ENCODE assay signal across 6 cellular contexts in genomic region chrX:47644557-47645091, GRCh38. TPM values are rescaled to one million over a fixed set of nuclear protein-coding genes. Genes with fewer than 3 reads are reported as not detected.
A peak's percentile ranks its signal among the peaks of the same experiment; 100 is the strongest.
DNase-seq lines count a peak whose midpoint lies in the region; ATAC-seq and TF ChIP-seq lines count a peak whose summit lies in the region.

No MANE protein-coding gene starts in this region.

- peaks cover 35% of the 10 kb centered on the region for H3K36me3 Mint-ChIP-seq in activated naive CD4-positive, alpha-beta T cell treated with anti-CD3 and anti-CD28 coated beads for 36 hours (ENCODE audit: low read depth)
- peaks cover 59% of the 10 kb centered on the region for H3K36me3 Mint-ChIP-seq in activated naive CD4-positive, alpha-beta T cell treated with anti-CD3 and anti-CD28 coated beads, Interleukin-2, amount 10 ng/mL, durations not matched to agents 7 days and 5 days

- peak overlapping the region in 13 of 59 donors; percentile 4 to 66 (median 39) for H3K27ac ChIP-seq in dorsolateral prefrontal cortex
- H3K27ac ChIP-seq in transverse colon = no peak overlapping the region

- peaks cover 0 to 7% (median 0%) of the 10 kb centered on the region in 4 donors for H3K36me3 ChIP-seq in transverse colon

- H3K27me3 Mint-ChIP-seq in activated naive CD4-positive, alpha-beta T cell treated with anti-CD3 and anti-CD28 coated beads for 36 hours (ENCODE audit: low read depth) = no peaks in the 10 kb centered on the region
- no peaks in the 10 kb centered on the region for H3K27me3 Mint-ChIP-seq in activated naive CD4-positive, alpha-beta T cell treated with anti-CD3 and anti-CD28 coated beads, Interleukin-2, amount 10 ng/mL, durations not matched to agents 7 days and 5 days

- H3K4me3 Mint-ChIP-seq in activated naive CD4-positive, alpha-beta T cell treated with anti-CD3 and anti-CD28 coated beads for 36 hours = no peak overlapping the region
- no peak overlapping the region for H3K4me3 Mint-ChIP-seq in activated naive CD4-positive, alpha-beta T cell treated with anti-CD3 and anti-CD28 coated beads, Interleukin-2, amount 10 ng/mL, durations not matched to agents 7 days and 5 days

- H3K27me3 ChIP-seq in dorsolateral prefrontal cortex (peaks cover 0 to 57% (median 8%) of the 10 kb centered on the region in 45 donors), transverse colon (no peaks in the 10 kb centered on the region)

- TF ChIP-seq CTCF in dorsolateral prefrontal cortex (IDR thresholded peaks at IDR 0.05 in 54 of 56, conservative IDR thresholded peaks at IDR 0.05 in 2 of 56; ENCODE audit: low read depth in 1 of 56, partially characterized antibody in 56 of 56) (peak in 52 of 56 donors; percentile 17 to 58 (median 39)), transverse colon (IDR thresholded peaks at IDR 0.05) (peak in 4 of 5 experiments; percentile 14 to 30 (median 24))

- ATAC-seq in HG02763 (IDR thresholded peaks at IDR 0.05; ENCODE audit: unreplicated experiment) = no peak

- H3K4me3 ChIP-seq in dorsolateral prefrontal cortex = no peak overlapping the region
- no peak overlapping the region for H3K4me3 ChIP-seq in transverse colon

- H3K27ac Mint-ChIP-seq in activated naive CD4-positive, alpha-beta T cell treated with anti-CD3 and anti-CD28 coated beads for 36 hours = peak overlapping the region; percentile 63
- no peak overlapping the region for H3K27ac Mint-ChIP-seq in activated naive CD4-positive, alpha-beta T cell treated with anti-CD3 and anti-CD28 coated beads, Interleukin-2, amount 10 ng/mL, durations not matched to agents 7 days and 5 days

- peaks cover 0 to 12% (median 7%) of the 10 kb centered on the region in 4 donors for H3K4me1 ChIP-seq in transverse colon

- no peak for DNase-seq in activated naive CD4-positive, alpha-beta T cell treated with anti-CD3 and anti-CD28 coated beads for 36 hours
- no peak for DNase-seq in activated naive CD4-positive, alpha-beta T cell treated with anti-CD3 and anti-CD28 coated beads, Interleukin-2, amount 10 ng/mL, durations not matched to agents 7 days and 5 days
- peak in 2 of 10 donors; percentile 30 to 51 for DNase-seq in dorsolateral prefrontal cortex
- DNase-seq in transverse colon = no peak
- no peak for DNase-seq in activated CD4-positive, alpha-beta T cell treated with anti-CD3 and anti-CD28 coated beads, Interleukin-2, amount 50 U/mL, for 4 hours

- intact Hi-C loops in activated naive CD4-positive, alpha-beta T cell treated with anti-CD3 and anti-CD28 coated beads for 36 hours (cut with micrococcal nuclease) = no loop called here
- intact Hi-C loops in dorsolateral prefrontal cortex (cut with DNase I) = loop anchor here in 1 of 2 donors (5.0 to 10.0 kb wide), 2 partner anchors 82 to 150 kb away; partner anchors contain the start of gene ARAF
- intact Hi-C loops in transverse colon (cut with DNase I; ENCODE audit: low total_unique reads) = no loop called here

- no peaks in the 10 kb centered on the region for H3K9me3 ChIP-seq in transverse colon

- no peak for TF ChIP-seq EP300 in transverse colon (IDR thresholded peaks at IDR 0.05; ENCODE audit: low read depth)

- H3K4me1 Mint-ChIP-seq in activated naive CD4-positive, alpha-beta T cell treated with anti-CD3 and anti-CD28 coated beads for 36 hours (ENCODE audit: low read depth) = peaks cover 35% of the 10 kb centered on the region
- H3K4me1 Mint-ChIP-seq in activated naive CD4-positive, alpha-beta T cell treated with anti-CD3 and anti-CD28 coated beads, Interleukin-2, amount 10 ng/mL, durations not matched to agents 7 days and 5 days = peaks cover 53% of the 10 kb centered on the region

- in situ Hi-C loops in transverse colon (cut with MboI; ENCODE audit: low pct_ligation_motif_present in 1 of 4, low pct_unique_long_range_greater_than_20kb in 1 of 4, low sequenced_read_pairs in 3 of 4) = loop anchor here in 1 of 4 donors (10.0 kb wide), 1 partner anchor 80 kb away; the partner anchor contains the start of gene ARAF

- no peaks in the 10 kb centered on the region for H3K9me3 Mint-ChIP-seq in activated naive CD4-positive, alpha-beta T cell treated with anti-CD3 and anti-CD28 coated beads for 36 hours
- H3K9me3 Mint-ChIP-seq in activated naive CD4-positive, alpha-beta T cell treated with anti-CD3 and anti-CD28 coated beads, Interleukin-2, amount 10 ng/mL, durations not matched to agents 7 days and 5 days = no peaks in the 10 kb centered on the region

- CTCF ChIA-PET in activated naive CD4-positive, alpha-beta T cell treated with anti-CD3 and anti-CD28 coated beads for 36 hours (lab: Charles Lee) = no interaction called here
- CTCF ChIA-PET in activated naive CD4-positive, alpha-beta T cell treated with anti-CD3 and anti-CD28 coated beads, Interleukin-2, amount 10 ng/mL, durations not matched to agents 7 days and 5 days (lab: Charles Lee) = interaction anchor here (0.6 to 1.6 kb wide), 4 partner anchors 79 to 327 kb away, joined by 3 to 4 read pairs (median 3); no protein-coding TSS in a partner anchor

- 60 to 65% methylated on average over 4 to 12 of the region's 12 CpGs for WGBS in transverse colon (ENCODE audit: low coverage in 1 of 2), 2 donors

- no peak for TF ChIP-seq POLR2A in transverse colon (IDR thresholded peaks at IDR 0.05)

RNA-seq across cellular contexts. Expression of gene ELK1, which starts 5.7 kb away (rescaled TPM):
- 10 to 100 TPM; 58.1 to 58.8 TPM for total RNA-seq in activated naive CD4-positive, alpha-beta T cell treated with anti-CD3 and anti-CD28 coated beads for 36 hours
- total RNA-seq in dorsolateral prefrontal cortex = 100 to 1,000 TPM in 50 of 120 experiments, 10 to 100 TPM in 70; 25.1 to 179 (median 92.3) TPM
- 10 to 100 TPM; 11.6 to 27.5 (median 18.6) TPM for total RNA-seq in transverse colon

RNA-seq across cellular contexts. Expression of gene UXT, which starts 14.4 kb away (rescaled TPM):
- total RNA-seq in activated naive CD4-positive, alpha-beta T cell treated with anti-CD3 and anti-CD28 coated beads for 36 hours = 100 to 1,000 TPM; 192 to 198 TPM
- total RNA-seq in dorsolateral prefrontal cortex (10 to 100 TPM; 25.2 to 57.7 (median 42.1) TPM), transverse colon (100 to 1,000 TPM in 2 of 4 donors, 10 to 100 TPM in 2; 21.3 to 122 (median 91.9) TPM)

RNA-seq across cellular contexts. Expression of gene CFP, which starts 14.9 kb away (rescaled TPM):
- total RNA-seq in activated naive CD4-positive, alpha-beta T cell treated with anti-CD3 and anti-CD28 coated beads for 36 hours = 1 to 10 TPM; 5.1 to 6.8 TPM
- 10 to 100 TPM in 1 of 120 experiments, 1 to 10 TPM in 118, under 1 TPM in 1; 0.97 to 10.4 (median 3.0) TPM for total RNA-seq in dorsolateral prefrontal cortex
- 1 to 10 TPM in 3 of 4 donors, under 1 TPM in 1; 0.60 to 10.0 (median 3.0) TPM for total RNA-seq in transverse colon

RNA-seq across cellular contexts. Expression of gene SYN1, which starts 25.0 kb away (rescaled TPM):
- total RNA-seq in activated naive CD4-positive, alpha-beta T cell treated with anti-CD3 and anti-CD28 coated beads for 36 hours = under 1 TPM; 0.12 to 0.36 TPM
- total RNA-seq in dorsolateral prefrontal cortex (100 to 1,000 TPM; 127 to 711 (median 406) TPM), transverse colon (under 1 TPM; 0.16 to 0.41 (median 0.39) TPM)
